ENCODE assay signal across 8 cellular contexts in genomic region chr12:46303039-46303666, GRCh38. TPM values are rescaled to one million over a fixed set of nuclear protein-coding genes. Genes with fewer than 3 reads are reported as not detected.
DNase-seq lines count a peak whose midpoint lies in the region; ATAC-seq and TF ChIP-seq lines count a peak whose summit lies in the region.

No MANE protein-coding gene starts in this region.

- H3K9me3 ChIP-seq in HCT116 (ENCODE audit: control insufficient read depth in 1 of 2, insufficient read depth in 1 of 2, low read depth in 1 of 2, low read length in 2 of 2), result no peaks in the 10 kb centered on the region
- H3K9me3 ChIP-seq in SU-DHL-6 (ENCODE audit: insufficient read depth, low read length), result no peaks in the 10 kb centered on the region

- CTCF ChIA-PET in HCT116 (lab: Charles Lee), result no interaction called here

- intact Hi-C loops in HCT116 (cut with micrococcal nuclease), result no loop called here

- no peaks in the 10 kb centered on the region for H4K20me1 ChIP-seq in HCT116 (ENCODE audit: insufficient read depth)
- H4K20me1 ChIP-seq in SU-DHL-6 (ENCODE audit: low read depth, low read length), result no peaks in the 10 kb centered on the region

- H3K27me3 ChIP-seq in HCT116 (ENCODE audit: insufficient read depth, low read length), result no peaks in the 10 kb centered on the region
- H3K27me3 ChIP-seq in SU-DHL-6 (ENCODE audit: low read length), result no peaks in the 10 kb centered on the region
- no peaks in the 10 kb centered on the region for H3K27me3 ChIP-seq in brain microvascular endothelial cell (replicated peaks)

- TF ChIP-seq CTCF in HCT116 (IDR thresholded peaks at IDR 0.05 in 2 of 3, conservative IDR thresholded peaks at IDR 0.05 in 1 of 3; ENCODE audit: borderline replicate concordance in 1 of 3, insufficient read depth in 1 of 3, low read depth in 2 of 3, low read length in 2 of 3) (peak in 2 of 3 experiments; percentile 54 to 62; a peak in 4 of 6 replicates), SU-DHL-6 (IDR thresholded peaks at IDR 0.05; ENCODE audit: insufficient read depth, low read length, poor library complexity, severe bottlenecking) (peak; percentile 87), brain microvascular endothelial cell (IDR thresholded peaks at IDR 0.05; ENCODE audit: low read depth, low read length, missing control alignments) (peak; percentile 68)

- DNase-seq in EH (ENCODE audit: low read depth) (peak; percentile 54), HCT116 (ENCODE audit: low read depth, low spot score) (peak; percentile 18), brain microvascular endothelial cell (peak; percentile 6), kidney tubule cell (ENCODE audit: low spot score) (peak; percentile 43), ecto neural progenitor cell (ENCODE audit: low spot score) (no peak)
- DNase-seq in stimulated activated CD8-positive, alpha-beta memory T cell treated with anti-CD3 and anti-CD28 coated beads, Interleukin-15, amount 100 ng/mL, for 48 hours (ENCODE audit: low read depth in 2 of 2), result peak; percentile 4 to 11

- H2AFZ ChIP-seq in HCT116 (ENCODE audit: low read depth, low read length, poor library complexity, severe bottlenecking) (peak overlapping the region; percentile 20), SU-DHL-6 (ENCODE audit: low read depth, low read length, severe bottlenecking) (no peak overlapping the region)

- no peaks in the 10 kb centered on the region for H3K4me1 ChIP-seq in HCT116 (ENCODE audit: control insufficient read depth in 1 of 2, insufficient read depth in 2 of 2, low read length in 2 of 2)

- H3K9ac ChIP-seq in HCT116 (ENCODE audit: low read length), result no peak overlapping the region
- H3K9ac ChIP-seq in SU-DHL-6 (ENCODE audit: low read length), result no peak overlapping the region

- POLR2A ChIA-PET in HCT116 (lab: Charles Lee), result no interaction called here

- no peaks in the 10 kb centered on the region for H3F3A ChIP-seq in SU-DHL-6 (ENCODE audit: insufficient read depth)

- no peak for TF ChIP-seq POLR2A in HCT116 (IDR thresholded peaks at IDR 0.05; ENCODE audit: borderline replicate concordance, extremely low read depth, insufficient read depth, insufficient read length)

- ATAC-seq in HCT116 (peak; percentile 67; the same call in 1 of the 2 replicates), HG02571 (IDR thresholded peaks at IDR 0.05; ENCODE audit: unreplicated experiment) (no peak)

- H3K27ac ChIP-seq in HCT116 (ENCODE audit: low read depth, low read length) (no peak overlapping the region), SU-DHL-6 (ENCODE audit: low read depth, low read length) (no peak overlapping the region), brain microvascular endothelial cell (no peak overlapping the region)

- peak; percentile 30 for TF ChIP-seq RAD21 in HCT116 (IDR thresholded peaks at IDR 0.05; ENCODE audit: low read depth)

- in situ Hi-C loops in brain microvascular endothelial cell (cut with HindIII; ENCODE audit: low pct_ligation_motif_present, low sequenced_read_pairs), result no loop called here

- H3K36me3 ChIP-seq in HCT116 (ENCODE audit: control insufficient read depth in 1 of 2, insufficient read depth in 2 of 2, low read length in 2 of 2), result no peaks in the 10 kb centered on the region
- H3K36me3 ChIP-seq in SU-DHL-6 (ENCODE audit: low read length), result no peaks in the 10 kb centered on the region
- H3K36me3 ChIP-seq in brain microvascular endothelial cell (replicated peaks), result no peaks in the 10 kb centered on the region

- H3K4me2 ChIP-seq in HCT116 (ENCODE audit: low read length) (no peak overlapping the region), SU-DHL-6 (ENCODE audit: low read depth, low read length, poor library complexity, severe bottlenecking) (no peak overlapping the region)

- H3K9me2 ChIP-seq in HCT116 (ENCODE audit: insufficient read depth), result no peaks in the 10 kb centered on the region
- H3K9me2 ChIP-seq in SU-DHL-6 (replicated peaks; ENCODE audit: insufficient read depth, low read length), result no peaks in the 10 kb centered on the region

- no peaks in the 10 kb centered on the region for H3K79me2 ChIP-seq in HCT116 (ENCODE audit: insufficient read depth, low read length)
- no peaks in the 10 kb centered on the region for H3K79me2 ChIP-seq in SU-DHL-6 (ENCODE audit: insufficient read depth, low read length)

- RAD21 ChIA-PET in HCT116 (lab: Charles Lee; ENCODE audit: low non-redundant PET in 1 of 2, low total read pairs in 2 of 2, uncharacterized antibody in 2 of 2, unreplicated experiment in 2 of 2), result no interaction called here

- H3K4me3 ChIP-seq in HCT116 (replicated peaks in 1 of 2; ENCODE audit: low read depth in 1 of 2, low read length in 2 of 2), result no peak overlapping the region
- H3K4me3 ChIP-seq in SU-DHL-6 (ENCODE audit: insufficient read depth, low read length, poor library complexity, severe bottlenecking), result no peak overlapping the region
- H3K4me3 ChIP-seq in brain microvascular endothelial cell (ENCODE audit: low read depth, low read length), result no peak overlapping the region

- no TSS peak for BruUV-seq in HCT116 (replicated peaks; lab: Mats Ljungman, UMichigan)

TF ChIP-seq in HCT116, 20 proteins besides CTCF, POLR2A, EP300 and RAD21:
- TF ChIP-seq ELF1 (IDR thresholded peaks at IDR 0.05; ENCODE audit: borderline replicate concordance, low read depth) (no peak), EZH2phosphoT487 (IDR thresholded peaks at IDR 0.05; ENCODE audit: borderline replicate concordance) (no peak), ZNF274 (IDR thresholded peaks at IDR 0.05; ENCODE audit: low read depth, low read length) (no peak), EGR1 (IDR thresholded peaks at IDR 0.05; ENCODE audit: low read depth) (no peak), REST (IDR thresholded peaks at IDR 0.05; ENCODE audit: low read depth) (no peak), SRF (IDR thresholded peaks at IDR 0.05; ENCODE audit: low read depth) (no peak), MAX (IDR thresholded peaks at IDR 0.05) (no peak), ZBTB33 (IDR thresholded peaks at IDR 0.05; ENCODE audit: extremely low read depth, insufficient replicate concordance, low read length) (no peak), ATF3 (IDR thresholded peaks at IDR 0.05) (no peak), EZH2 (IDR thresholded peaks at IDR 0.05) (no peak), CEBPB (IDR thresholded peaks at IDR 0.05; ENCODE audit: low read depth) (no peak), TCF7L2 (IDR thresholded peaks at IDR 0.05; ENCODE audit: borderline replicate concordance, extremely low read depth, insufficient read depth, insufficient read length) (no peak), CBX3 (IDR thresholded peaks at IDR 0.05; ENCODE audit: low read depth) (no peak), FOSL1 (IDR thresholded peaks at IDR 0.05; ENCODE audit: low read depth) (no peak), JUND (IDR thresholded peaks at IDR 0.05) (no peak), POLR2AphosphoS5 (IDR thresholded peaks at IDR 0.05; ENCODE audit: low read depth, low read length) (no peak)

RNA-seq across cellular contexts. Expression of gene SLC38A1, which starts 34.3 kb away (rescaled TPM):
- 155 TPM for total RNA-seq in HCT116 (2021; ENCODE audit: unreplicated experiment)
- 52.7 and 57.0 TPM in 2 replicates for polyA plus RNA-seq in HCT116 (2012)
